Comparison of ENCODE assay signal across 1 cellular context in genomic region chr10:93220315-93221170, GRCh38.
TF ChIP-seq lines count a peak whose summit lies in the region.

No MANE protein-coding gene starts in this region.

TF ChIP-seq in HepG2, 621 proteins besides CTCF, POLR2A, EP300 and RAD21 (continued from another document):
- TF ChIP-seq ARID5B (CRISPR knock-in tag; IDR thresholded peaks at IDR 0.05) (peak; percentile 30; the same call in 1 of the 2 replicates), ZNF724P (CRISPR knock-in tag; IDR thresholded peaks at IDR 0.05; ENCODE audit: borderline replicate concordance) (no peak), TGIF2 (CRISPR knock-in tag; IDR thresholded peaks at IDR 0.05) (no peak), SP1 (IDR thresholded peaks at IDR 0.05) (no peak), SP1 (CRISPR knock-in tag; IDR thresholded peaks at IDR 0.05) (no peak), USF2 (IDR thresholded peaks at IDR 0.05; ENCODE audit: low read depth, low read length) (no peak), USF2 (CRISPR knock-in tag; IDR thresholded peaks at IDR 0.05; ENCODE audit: borderline replicate concordance) (peak; percentile 30; the same call in 1 of the 2 replicates), ZNF543 (CRISPR knock-in tag; IDR thresholded peaks at IDR 0.05) (no peak), ZGPAT (CRISPR knock-in tag; IDR thresholded peaks at IDR 0.05) (no peak), MAFK (conservative IDR thresholded peaks at IDR 0.05 in 1 of 2, IDR thresholded peaks at IDR 0.05 in 1 of 2; ENCODE audit: low read length in 2 of 2) (no peak), CENPT (CRISPR knock-in tag; IDR thresholded peaks at IDR 0.05; ENCODE audit: low read depth) (no peak)
